Comparison of ENCODE assay signal across 21 cellular contexts in genomic region chr1:20426371-20426770, GRCh38. TPM values are rescaled to one million over a fixed set of nuclear protein-coding genes. Genes with fewer than 3 reads are reported as not detected.
DNase-seq lines count a peak whose midpoint lies in the region; ATAC-seq, FAIRE-seq and TF ChIP-seq lines count a peak whose summit lies in the region.
"Had no signal": no experiment of that assay in that cellular context is flagged by ENCODE, and none has a peak within 500 bp of the region (broad histone marks: within the 10 kb centered on the region; RNA-seq: fewer than 3 reads in every experiment).

No MANE protein-coding gene starts in this region.

- H3K27ac Mint-ChIP-seq in nephron progenitor cell = no peak overlapping the region
- H3K27ac Mint-ChIP-seq: activated CD4-positive, alpha-beta T cell treated with anti-CD3 and anti-CD28 coated beads, Interleukin-2, amount 10 ng/mL, durations not matched to agents 24 days and 14 days; activated CD8-positive, alpha-beta memory T cell treated with anti-CD3 and anti-CD28 coated beads, Interleukin-2, amount 10 ng/mL, durations not matched to agents 7 days and 5 days; CD8-positive, alpha-beta T cell had no signal

- no peak for FAIRE-seq in HTR-8/SVneo (lab: Jason Lieb, UNC)
- FAIRE-seq: small intestine had no signal

- H3K36me3 Mint-ChIP-seq in nephron progenitor cell (ENCODE audit: low read depth) = peaks cover 5% of the 10 kb centered on the region
- H3K36me3 Mint-ChIP-seq: CD8-positive, alpha-beta T cell had no signal

- peak overlapping the region; percentile 52 for H3K4me2 ChIP-seq in HCT116 (ENCODE audit: low read length)

- no peak overlapping the region; a peak in 1 of 4 replicates for H3K4me3 ChIP-seq in HCT116 (replicated peaks in 1 of 2; ENCODE audit: low read depth in 1 of 2, low read length in 2 of 2)
- H3K4me3 ChIP-seq in RWPE2 (ENCODE audit: severe bottlenecking) = no peak overlapping the region
- H3K4me3 ChIP-seq: lung, SK-N-MC, upper lobe of right lung had no signal

- no peaks in the 10 kb centered on the region for H3K4me1 Mint-ChIP-seq in nephron progenitor cell

- RAD21 ChIA-PET in HCT116 (lab: Charles Lee; ENCODE audit: low non-redundant PET in 1 of 2, low total read pairs in 2 of 2, uncharacterized antibody in 2 of 2, unreplicated experiment in 2 of 2) = no interaction called here

- ATAC-seq in HCT116 (no peak), RWPE2 (ENCODE audit: low read depth) (no peak)
- ATAC-seq: CD8-positive, alpha-beta T cell; upper lobe of right lung had no signal

- TF ChIP-seq POLR2A in HCT116 (IDR thresholded peaks at IDR 0.05; ENCODE audit: borderline replicate concordance, extremely low read depth, insufficient read depth, insufficient read length) = no peak

- H3K79me2 ChIP-seq in HCT116 (ENCODE audit: insufficient read depth, low read length) = no peaks in the 10 kb centered on the region

- POLR2A ChIA-PET in HCT116 (lab: Charles Lee) = no interaction called here

- TF ChIP-seq CTCF in HCT116 (IDR thresholded peaks at IDR 0.05 in 2 of 3, conservative IDR thresholded peaks at IDR 0.05 in 1 of 3; ENCODE audit: borderline replicate concordance in 1 of 3, insufficient read depth in 1 of 3, low read depth in 2 of 3, low read length in 2 of 3) = no peak
- TF ChIP-seq CTCF in RWPE2 (IDR thresholded peaks at IDR 0.05; ENCODE audit: poor library complexity, severe bottlenecking) = no peak
- no peak for TF ChIP-seq CTCF in nephron progenitor cell (IDR thresholded peaks at IDR 0.05)

- H3K36me3 ChIP-seq in HCT116 (ENCODE audit: control insufficient read depth in 1 of 2, insufficient read depth in 2 of 2, low read length in 2 of 2) = no peaks in the 10 kb centered on the region
- H3K36me3 ChIP-seq in RWPE2 (ENCODE audit: low read depth) = no peaks in the 10 kb centered on the region
- H3K36me3 ChIP-seq: neutrophil, upper lobe of right lung had no signal

- H2AFZ ChIP-seq in HCT116 (ENCODE audit: low read depth, low read length, poor library complexity, severe bottlenecking) = peak overlapping the region; percentile 81

- CTCF ChIA-PET in HCT116 (lab: Charles Lee) = interaction anchor here (0.7 to 1.1 kb wide), 3 partner anchors 66 to 216 kb away, joined by 3 to 4 read pairs (median 3); no protein-coding TSS in a partner anchor

- H3K9me2 ChIP-seq in HCT116 (ENCODE audit: insufficient read depth) = no peaks in the 10 kb centered on the region

- H3K27ac ChIP-seq in HCT116 (ENCODE audit: low read depth, low read length) (no peak overlapping the region), RWPE2 (ENCODE audit: poor library complexity, severe bottlenecking) (peak overlapping the region; percentile 27)
- H3K27ac ChIP-seq: neutrophil, SK-N-MC, upper lobe of right lung had no signal

- no TSS peak for BruUV-seq in HCT116 (replicated peaks; lab: Mats Ljungman, UMichigan)

- no peaks in the 10 kb centered on the region for H4K20me1 ChIP-seq in HCT116 (ENCODE audit: insufficient read depth)

- peaks cover 44% of the 10 kb centered on the region for H3K9me3 Mint-ChIP-seq in nephron progenitor cell

- TF ChIP-seq RAD21 in HCT116 (IDR thresholded peaks at IDR 0.05; ENCODE audit: low read depth) = no peak

- peaks cover 5 to 14% of the 10 kb centered on the region in 2 experiments; a peak in 2 of 4 replicates for H3K9me3 ChIP-seq in HCT116 (ENCODE audit: control insufficient read depth in 1 of 2, insufficient read depth in 1 of 2, low read depth in 1 of 2, low read length in 2 of 2)
- peaks cover 4% of the 10 kb centered on the region for H3K9me3 ChIP-seq in RWPE2 (ENCODE audit: severe bottlenecking)
- H3K9me3 ChIP-seq: neutrophil had no signal

- peak; percentile 1 for DNase-seq in NCI-H2029 treated with DMSO at 0.1 percent for 48 hours (lab: John Stamatoyannopoulos, UW)
- DNase-seq in NCI-H2029 (lab: John Stamatoyannopoulos, UW) = no peak
- DNase-seq in HCT116 (ENCODE audit: low read depth, low spot score) = no peak
- no peak for DNase-seq in RWPE2 (ENCODE audit: low spot score)
- peak; percentile 11 for DNase-seq in kidney tubule cell (ENCODE audit: low spot score)
- DNase-seq in HTR-8/SVneo (ENCODE audit: insufficient read length, low spot score) = no peak
- DNase-seq in nephron progenitor cell = no peak
- no peak for DNase-seq in activated effector memory CD4-positive, alpha-beta T cell treated with anti-CD3 and anti-CD28 coated beads, Interleukin-2, amount 50 U/mL, for 16 hours
- DNase-seq: 8988T; activated naive CD4-positive, alpha-beta T cell treated with anti-CD3 and anti-CD28 coated beads, Interleukin-2, amount 50 U/mL, for 16 hours; CD8-positive, alpha-beta T cell; cortex of kidney; NCI-H187 treated with DMSO at 0.1 percent for 48 hours; small intestine; upper lobe of right lung had no signal

- H3K4me1 ChIP-seq in HCT116 (ENCODE audit: control insufficient read depth in 1 of 2, insufficient read depth in 2 of 2, low read length in 2 of 2) (peaks cover 3 to 13% of the 10 kb centered on the region in 2 experiments; a peak in 2 of 4 replicates), RWPE2 (ENCODE audit: insufficient read depth, poor library complexity, severe bottlenecking) (peaks cover 12% of the 10 kb centered on the region)
- H3K4me1 ChIP-seq: upper lobe of right lung had no signal

- H3K9ac ChIP-seq in HCT116 (ENCODE audit: low read length) = no peak overlapping the region

- H3K27me3 ChIP-seq in HCT116 (ENCODE audit: insufficient read depth, low read length) (no peaks in the 10 kb centered on the region; the same call in 1 of the 2 replicates), RWPE2 (ENCODE audit: insufficient read depth, poor library complexity, severe bottlenecking) (no peaks in the 10 kb centered on the region)
- H3K27me3 ChIP-seq: upper lobe of right lung had no signal

- intact Hi-C loops in HCT116 (cut with micrococcal nuclease) = no loop called here

- H3K4me3 Mint-ChIP-seq in nephron progenitor cell = no peak overlapping the region
- H3K4me3 Mint-ChIP-seq: activated CD4-positive, alpha-beta T cell treated with anti-CD3 and anti-CD28 coated beads, Interleukin-2, amount 10 ng/mL, durations not matched to agents 24 days and 14 days; activated CD8-positive, alpha-beta memory T cell treated with anti-CD3 and anti-CD28 coated beads, Interleukin-2, amount 10 ng/mL, durations not matched to agents 7 days and 5 days; CD8-positive, alpha-beta T cell had no signal

- H3K27me3 Mint-ChIP-seq in nephron progenitor cell (ENCODE audit: low read depth, poor library complexity) = peaks cover 60% of the 10 kb centered on the region

TF ChIP-seq in HCT116, 20 proteins besides CTCF, POLR2A, EP300 and RAD21:
- no peak for TF ChIP-seq ZFX (IDR thresholded peaks at IDR 0.05)
- no peak for TF ChIP-seq ZBTB33 (IDR thresholded peaks at IDR 0.05; ENCODE audit: extremely low read depth, insufficient replicate concordance, low read length)
- TF ChIP-seq MAX (IDR thresholded peaks at IDR 0.05) = no peak
- TF ChIP-seq YY1 (IDR thresholded peaks at IDR 0.05; ENCODE audit: extremely low read depth, insufficient replicate concordance, low read depth, low read length) = no peak
- no peak for TF ChIP-seq JUND (IDR thresholded peaks at IDR 0.05)

RNA-seq across cellular contexts. Expression of gene CAMK2N1, which starts 59.6 kb away (rescaled TPM):
- 20.5 TPM for total RNA-seq in HCT116 (2021; ENCODE audit: unreplicated experiment)
- polyA plus RNA-seq in HCT116 (2012) = 12.3 and 14.2 TPM in 2 replicates
- total RNA-seq: G401 had no signal

Comparison
In these comparisons a context has a peak if more than half of its experiments do, and no peak if none do; other contexts are left out.
1. DNase-seq: peak in NCI-H2029 treated with DMSO at 0.1 percent for 48 hours (single experiment) and kidney tubule cell (single experiment); none in NCI-H2029 (single experiment), HCT116 (single experiment), RWPE2 (single experiment), HTR-8/SVneo (single experiment), nephron progenitor cell (single experiment) and activated effector memory CD4-positive, alpha-beta T cell treated with anti-CD3 and anti-CD28 coated beads, Interleukin-2, amount 50 U/mL, for 16 hours (single experiment).